26 cellular contexts compared by ENCODE assay signal in genomic region chr5:142915038-142915437, GRCh38.
"Had no signal": no experiment of that assay in that cellular context is flagged by ENCODE, and none has a peak within 500 bp of the region (broad histone marks: within the 10 kb centered on the region; RNA-seq: fewer than 3 reads in every experiment).

No MANE protein-coding gene starts in this region.

- FAIRE-seq: astrocyte, bronchial epithelial cell had no signal

- H3K27ac ChIP-seq: adrenal gland, ascending aorta, body of pancreas, brain microvascular endothelial cell, breast epithelium, cardiac muscle cell had no signal

- H3K36me3 ChIP-seq: brain microvascular endothelial cell, breast epithelium had no signal

- H3K27me3 ChIP-seq: adrenal gland, ascending aorta, body of pancreas, brain microvascular endothelial cell, breast epithelium, cardiac muscle cell had no signal

- H3K4me3 ChIP-seq: adrenal gland, ascending aorta, body of pancreas, breast epithelium, cardiac muscle cell had no signal

- H3K4me1 ChIP-seq: adrenal gland, ascending aorta, breast epithelium had no signal

- DNase-seq: activated effector memory CD4-positive, alpha-beta T cell treated with anti-CD3 and anti-CD28 coated beads, Interleukin-2, amount 50 U/mL, for 16 hours; activated effector memory CD4-positive, alpha-beta T cell treated with Interleukin-2 at 50 U/mL for 16 hours; activated gamma-delta T cell; activated gamma-delta T cell treated with Interleukin-2 at 50 U/mL for 16 hours; activated naive CD4-positive, alpha-beta T cell; activated naive CD4-positive, alpha-beta T cell treated with anti-CD3 and anti-CD28 coated beads, Interleukin-2, amount 10 ng/mL, durations not matched to agents 7 days and 5 days; activated naive CD4-positive, alpha-beta T cell treated with anti-CD3 and anti-CD28 coated beads, Interleukin-2, amount 50 U/mL, for 16 hours; activated naive CD4-positive, alpha-beta T cell treated with Interleukin-2 at 50 U/mL for 16 hours; activated naive CD8-positive, alpha-beta T cell treated with anti-CD3 and anti-CD28 coated beads for 36 hours; activated naive CD8-positive, alpha-beta T cell treated with anti-CD3 and anti-CD28 coated beads, Interleukin-2, amount 10 ng/mL, durations not matched to agents 7 days and 5 days; activated naive CD8-positive, alpha-beta T cell treated with anti-CD3 and anti-CD28 coated beads, Interleukin-2, amount 50 U/mL, for 24 hours; activated T-cell treated with anti-CD3 and anti-CD28 coated beads, Interleukin-2, amount 50 U/mL, for 24 hours; activated T-cell treated with anti-CD3 and anti-CD28 coated beads, Interleukin-2, amount 50 U/mL, for 4 hours; activated T-cell treated with anti-CD3 and anti-CD28 coated beads, Interleukin-2, amount 50 U/mL, for 48 hours; amniotic stem cell; aorta; brain microvascular endothelial cell; central memory CD4-positive, alpha-beta T cell; cerebellar nuclear complex had no signal

- H3K9me3 ChIP-seq: adrenal gland, ascending aorta, body of pancreas, breast epithelium had no signal
